Comparison of ENCODE assay signal across 27 cellular contexts in genomic region chr7:111866787-111867186, GRCh38.
"Had no signal": no experiment of that assay in that cellular context is flagged by ENCODE, and none has a peak within 500 bp of the region (broad histone marks: within the 10 kb centered on the region; RNA-seq: fewer than 3 reads in every experiment).

No MANE protein-coding gene starts in this region.

- FAIRE-seq: kidney had no signal

- H3K4me3 ChIP-seq: colonic mucosa, gastroesophageal sphincter, heart left ventricle, hepatocyte, mucosa of descending colon, ovary, right lobe of liver, smooth muscle cell, thyroid gland, vagina had no signal

- ATAC-seq: esophagus mucosa; foreskin keratinocyte; gastroesophageal sphincter; mucosa of descending colon; naive thymus-derived CD8-positive, alpha-beta T cell; right lobe of liver; stimulated activated naive CD8-positive, alpha-beta T cell treated with anti-CD3 and anti-CD28 coated beads, Interleukin-15, amount 100 ng/mL, for 72 hours had no signal

- H3K9me3 ChIP-seq: colonic mucosa, gastroesophageal sphincter, heart left ventricle, mucosa of descending colon, ovary, right lobe of liver, thyroid gland, vagina had no signal

- DNase-seq: colonic mucosa; effector CD8-positive, alpha-beta T cell; endodermal cell; foreskin keratinocyte; heart left ventricle; kidney; mesenchymal stem cell; mucosa of descending colon; naive thymus-derived CD8-positive, alpha-beta T cell; occipital lobe; ovary; posterior cingulate gyrus; right lobe of liver; stimulated activated CD4-positive, alpha-beta T cell treated with anti-CD3 and anti-CD28 coated beads, Interleukin-12 subunit alpha, Interleukin-12 subunit beta, amount 100 ng/mL, for 4 hours; stimulated activated CD4-positive, alpha-beta T cell treated with anti-CD3 and anti-CD28 coated beads, Interleukin-1b, Interleukin-23, amount 100 ng/mL, for 48 hours; stimulated activated CD4-positive, alpha-beta T cell treated with anti-CD3 and anti-CD28 coated beads, Interleukin-4, amount 100 ng/mL, for 1 hour; stimulated activated CD8-positive, alpha-beta memory T cell treated with anti-CD3 and anti-CD28 coated beads, Interleukin-4, amount 100 ng/mL, for 48 hours; stimulated activated naive CD4-positive, alpha-beta T cell; stimulated activated naive CD8-positive, alpha-beta T cell treated with anti-CD3 and anti-CD28 coated beads, Interleukin-15, amount 100 ng/mL, for 72 hours; thyroid gland; trophoblast cell had no signal

- H3K36me3 ChIP-seq: colonic mucosa, ovary, thyroid gland, vagina had no signal

- H3K4me1 ChIP-seq: colonic mucosa, foreskin keratinocyte, right lobe of liver, thyroid gland, vagina had no signal

- H3K27ac ChIP-seq: colonic mucosa, epithelial cell of prostate, foreskin keratinocyte, hepatocyte, right lobe of liver, thyroid gland, vagina had no signal

- H3K27me3 ChIP-seq: colonic mucosa, foreskin keratinocyte, gastroesophageal sphincter, heart left ventricle, hepatocyte, ovary, right lobe of liver, thyroid gland, vagina had no signal
